Comparison of ENCODE assay signal across 8 cellular contexts in genomic region chr3:72996473-72997333, GRCh38. TPM values are rescaled to one million over a fixed set of nuclear protein-coding genes. Genes with fewer than 3 reads are reported as not detected.
DNase-seq lines count a peak whose midpoint lies in the region; TF ChIP-seq lines count a peak whose summit lies in the region.

A gene with protein sequence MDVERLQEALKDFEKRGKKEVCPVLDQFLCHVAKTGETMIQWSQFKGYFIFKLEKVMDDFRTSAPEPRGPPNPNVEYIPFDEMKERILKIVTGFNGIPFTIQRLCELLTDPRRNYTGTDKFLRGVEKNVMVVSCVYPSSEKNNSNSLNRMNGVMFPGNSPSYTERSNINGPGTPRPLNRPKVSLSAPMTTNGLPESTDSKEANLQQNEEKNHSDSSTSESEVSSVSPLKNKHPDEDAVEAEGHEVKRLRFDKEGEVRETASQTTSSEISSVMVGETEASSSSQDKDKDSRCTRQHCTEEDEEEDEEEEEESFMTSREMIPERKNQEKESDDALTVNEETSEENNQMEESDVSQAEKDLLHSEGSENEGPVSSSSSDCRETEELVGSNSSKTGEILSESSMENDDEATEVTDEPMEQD (plus strand): TSS chr3:72996811. CDS start chr3:72997038, 227 bp downstream.

- BruUV-seq in Calu3 (replicated peaks; lab: Mats Ljungman, UMichigan), result TSS peak; percentile 87

- H3K4me3 Mint-ChIP-seq in Calu3 (ENCODE audit: low read depth, unreplicated experiment), result peak within 1 kb of the TSS; percentile 96

- CTCF ChIA-PET in Calu3 (lab: Charles Lee), result interaction anchor here (0.6 to 2.1 kb wide), 3 partner anchors 50 to 146 kb away, joined by 3 to 8 read pairs (median 3); no protein-coding TSS in a partner anchor

- H3K9me3 Mint-ChIP-seq in Calu3 (ENCODE audit: low read depth, unreplicated experiment), result no peaks in the 10 kb centered on the region

- H3K27ac Mint-ChIP-seq in Calu3 (ENCODE audit: unreplicated experiment), result peak within 1 kb of the TSS; percentile 89

- H3K9me3 ChIP-seq in OCI-LY1 (ENCODE audit: low read length), result no peaks in the 10 kb centered on the region

- peak within 1 kb of the TSS; percentile 99 for H3K4me2 ChIP-seq in OCI-LY1 (ENCODE audit: low read length)

- H3K4me3 ChIP-seq in OCI-LY1 (ENCODE audit: low read depth, low read length, poor library complexity, severe bottlenecking) (peak within 1 kb of the TSS; percentile 84), epithelial cell of esophagus (ENCODE audit: low read length) (peak within 1 kb of the TSS; percentile 80)

- H3K79me2 ChIP-seq in OCI-LY1 (ENCODE audit: insufficient read depth, low read length), result peaks cover 45% of the 10 kb centered on the region

- H3K27me3 ChIP-seq in OCI-LY1 (ENCODE audit: insufficient read depth, low read length), result no peaks in the 10 kb centered on the region

- peaks cover 14% of the 10 kb centered on the region; the same call in 1 of the 2 replicates for H4K20me1 ChIP-seq in OCI-LY1 (ENCODE audit: insufficient read depth, low read length)

- peaks cover 43% of the 10 kb centered on the region for H3K36me3 Mint-ChIP-seq in Calu3 (ENCODE audit: insufficient read depth, unreplicated experiment)

- no peaks in the 10 kb centered on the region for H3K27me3 Mint-ChIP-seq in Calu3 (ENCODE audit: unreplicated experiment)

- TF ChIP-seq CTCF in Calu3 (IDR thresholded peaks at IDR 0.05; ENCODE audit: unreplicated experiment) (no peak), GM20000 (IDR thresholded peaks at IDR 0.05; ENCODE audit: extremely low read depth, missing control alignments) (no peak), OCI-LY1 (IDR thresholded peaks at IDR 0.05; ENCODE audit: low read length) (no peak), epithelial cell of esophagus (IDR thresholded peaks at IDR 0.05; ENCODE audit: insufficient read depth, low read depth, low read length, missing control alignments) (no peak)

- H3F3A ChIP-seq in OCI-LY1 (ENCODE audit: insufficient read depth, low read length), result 0 out of 2 replicates have a peak, but pooled peaks cover 3% of the 10 kb centered on the region

- H2AFZ ChIP-seq in OCI-LY1 (ENCODE audit: low read length), result peak within 1 kb of the TSS; percentile 48; the same call in 1 of the 2 replicates

- DNase-seq in Calu3, result peak; percentile 91
- peak; percentile 91 for DNase-seq in GM20000 (ENCODE audit: low spot score)
- peak; percentile 43 for DNase-seq in HS-5 (ENCODE audit: low read depth)
- DNase-seq in activated T-cell treated with anti-CD3 and anti-CD28 coated beads for 24 hours (ENCODE audit: low read depth), result peak; percentile 90
- DNase-seq in epithelial cell of esophagus (ENCODE audit: low read depth), result peak; percentile 88
- peak; percentile 88 for DNase-seq in mucosa of gallbladder (ENCODE audit: low spot score)
- DNase-seq in stimulated activated CD8-positive, alpha-beta memory T cell treated with anti-CD3 and anti-CD28 coated beads, Interleukin-4, amount 100 ng/mL, for 4 hours (ENCODE audit: low read depth in 2 of 2, low spot score in 1 of 2), result peak; percentile 73 to 80

- peak within 1 kb of the TSS; percentile 81 for H3K9ac ChIP-seq in OCI-LY1 (ENCODE audit: low read length)

- peaks cover 38% of the 10 kb centered on the region for H3K36me3 ChIP-seq in OCI-LY1 (ENCODE audit: insufficient read depth, low read length)

- intact Hi-C loops in Calu3 (cut with micrococcal nuclease; ENCODE audit: unreplicated experiment), result loop anchor here (1.0 to 5.0 kb wide), 2 partner anchors 58 to 61 kb away; no protein-coding TSS in a partner anchor

- H3K4me1 Mint-ChIP-seq in Calu3 (ENCODE audit: low read depth, unreplicated experiment), result peaks cover 10% of the 10 kb centered on the region

- peaks cover 36% of the 10 kb centered on the region for H3K4me1 ChIP-seq in OCI-LY1 (ENCODE audit: insufficient read depth, low read length, severe bottlenecking)

- no peaks in the 10 kb centered on the region for H3K9me2 ChIP-seq in OCI-LY1 (ENCODE audit: low read depth, low read length)

- peak within 1 kb of the TSS; percentile 75 for H3K27ac ChIP-seq in OCI-LY1 (ENCODE audit: low read depth, low read length, poor library complexity, severe bottlenecking)

RNA-seq across cellular contexts. Expression of the gene that starts here (rescaled TPM):
- 68.4 and 89.0 TPM in 2 replicates for total RNA-seq in Calu3 (2022)
- total RNA-seq in mucosa of gallbladder, result 69.1 TPM

Comparison
In these comparisons a context has a peak if more than half of its experiments do, and no peak if none do; other contexts are left out.
1. Peak in every context shown above with its lines: DNase-seq, H3K4me3 ChIP-seq and H3K27ac ChIP-seq.